ENCODE assay signal across 8 cellular contexts in the genomic region with DNA sequence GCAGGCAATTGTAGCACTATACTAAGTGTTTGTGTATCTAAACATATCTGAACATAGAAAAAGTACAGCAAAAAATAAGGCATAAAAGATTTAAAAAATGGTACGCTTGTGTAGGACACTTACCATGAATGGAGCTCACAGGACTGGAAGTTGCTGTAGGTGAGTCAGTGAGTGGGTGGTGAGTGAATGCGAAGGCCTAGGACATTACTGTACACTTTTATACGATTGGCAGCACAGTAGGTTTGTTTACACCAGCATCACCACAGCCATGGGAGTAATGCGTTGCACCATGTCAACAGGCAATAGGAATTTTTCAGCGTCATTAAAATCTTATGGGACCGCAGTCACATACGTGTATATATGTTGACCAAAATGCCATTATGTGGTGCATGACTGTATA. TPM values are rescaled to one million over a fixed set of nuclear protein-coding genes. Genes with fewer than 3 reads are reported as not detected.
"Had no signal": no experiment of that assay in that cellular context is flagged by ENCODE, and none has a peak within 500 bp of the region (broad histone marks: within the 10 kb centered on the region; RNA-seq: fewer than 3 reads in every experiment).

No MANE protein-coding gene starts in this region.

- H3K36me3 Mint-ChIP-seq: T-cell had no signal

- H3K36me3 ChIP-seq: SJCRH30 had no signal

- H3K27me3 ChIP-seq: SJCRH30 had no signal

- H3K27ac Mint-ChIP-seq: T-cell had no signal

- H3K27ac ChIP-seq: SJCRH30 had no signal

- H3K4me1 ChIP-seq: SJCRH30 had no signal

- DNase-seq: NCI-H187 treated with DMSO at 0.1 percent for 48 hours had no signal

- H3K4me3 Mint-ChIP-seq: T-cell had no signal

- ATAC-seq: Panc1, PC-3, T-cell had no signal

- H3K9me3 ChIP-seq: SJCRH30 had no signal

- H3K4me3 ChIP-seq: SJCRH30 had no signal

RNA-seq across cellular contexts. Expression of gene DNAH9, which starts 45.6 kb away (rescaled TPM):
- total RNA-seq: NCI-H460, OCI-LY7, Right ventricle myocardium inferior, T-cell had no signal
